In genomic region chr4:37684154-37684553, GRCh38 we compare ENCODE assay signal across 15 cellular contexts. TPM values are rescaled to one million over a fixed set of nuclear protein-coding genes. Genes with fewer than 3 reads are reported as not detected.
A peak's percentile ranks its signal among the peaks of the same experiment; 100 is the strongest.
DNase-seq lines count a peak whose midpoint lies in the region; ATAC-seq and TF ChIP-seq lines count a peak whose summit lies in the region.
"Had no signal": no experiment of that assay in that cellular context is flagged by ENCODE, and none has a peak within 500 bp of the region (broad histone marks: within the 10 kb centered on the region; RNA-seq: fewer than 3 reads in every experiment).

No MANE protein-coding gene starts in this region.

- no peak overlapping the region for H4K8ac ChIP-seq in H9 (replicated peaks; ENCODE audit: insufficient read length, low read depth, low read length)

- no peak overlapping the region for H4K91ac ChIP-seq in H9 (ENCODE audit: insufficient read length, low read depth, low read length)

- peaks cover 18 to 56% (median 47%) of the 10 kb centered on the region in 4 donors for H3K4me1 ChIP-seq in esophagus muscularis mucosa
- no peaks in the 10 kb centered on the region for H3K4me1 ChIP-seq in H9 (ENCODE audit: insufficient read depth, low read length)

- peaks cover 39% of the 10 kb centered on the region for H3K4me1 Mint-ChIP-seq in activated T-cell treated with anti-CD3 and anti-CD28 coated beads, Interleukin-2, amount 50 U/mL, for 4 hours (ENCODE audit: low read depth)
- peaks cover 33% of the 10 kb centered on the region for H3K4me1 Mint-ChIP-seq in stimulated activated naive CD8-positive, alpha-beta T cell treated with anti-CD3 and anti-CD28 coated beads, Interleukin-15, amount 100 ng/mL, for 72 hours
- peaks cover 19 to 20% of the 10 kb centered on the region in 2 experiments for H3K4me1 Mint-ChIP-seq in H9

- no peak overlapping the region for H3K4ac ChIP-seq in H9 (ENCODE audit: low read depth, low read length)

- no peak overlapping the region for H2AK5ac ChIP-seq in H9 (ENCODE audit: insufficient read length, low read length)

- no peak for DNase-seq in activated T-cell treated with anti-CD3 and anti-CD28 coated beads, Interleukin-2, amount 50 U/mL, for 4 hours
- no peak for DNase-seq in activated T-cell treated with anti-CD3 and anti-CD28 coated beads, Interleukin-2, amount 50 U/mL, for 48 hours
- DNase-seq in RWPE1 (ENCODE audit: low spot score) = no peak
- DNase-seq in esophagus muscularis mucosa (ENCODE audit: extremely low spot score) = peak; percentile 31
- DNase-seq in stimulated activated naive CD8-positive, alpha-beta T cell treated with anti-CD3 and anti-CD28 coated beads, Interleukin-15, amount 100 ng/mL, for 72 hours = no peak
- DNase-seq in H9 = no peak
- no peak for DNase-seq in AML-193 (lab: John Stamatoyannopoulos, UW)
- DNase-seq in cerebellar cortex (ENCODE audit: low spot score) = no peak
- DNase-seq: head of caudate nucleus, KBM-7, left colon, NCI-H187 treated with DMSO at 0.1 percent for 48 hours, NCI-H748 treated with DMSO at 0.1 percent for 48 hours, Right ventricle myocardium superior, upper lobe of right lung had no signal

- H3K4me2 ChIP-seq in H9 (ENCODE audit: insufficient read depth, insufficient read length, low read length) = no peak overlapping the region

- H2BK5ac ChIP-seq in H9 (ENCODE audit: insufficient read length, low read length) = no peak overlapping the region

- intact Hi-C loops in esophagus muscularis mucosa (cut with DNase I) = loop anchor here (10.0 kb wide), 3 partner anchors 111 to 291 kb away; partner anchors contain the start of gene PGM2

- H4K5ac ChIP-seq in H9 (ENCODE audit: insufficient read length, low read depth, low read length) = no peak overlapping the region

- H3K27me3 ChIP-seq in esophagus muscularis mucosa (no peaks in the 10 kb centered on the region), H9 (ENCODE audit: insufficient read depth, low read length) (no peaks in the 10 kb centered on the region)
- H3K27me3 ChIP-seq: upper lobe of right lung had no signal

- H2BK15ac ChIP-seq in H9 (ENCODE audit: low read depth, low read length) = no peak overlapping the region

- no peaks in the 10 kb centered on the region for H4K20me1 ChIP-seq in H9 (ENCODE audit: control insufficient read depth, insufficient read depth, insufficient read length)

- no peak overlapping the region for H2BK120ac ChIP-seq in H9 (ENCODE audit: low read depth, low read length, poor library complexity, severe bottlenecking)

- H3K56ac ChIP-seq in H9 (ENCODE audit: insufficient read length, low read depth, low read length) = no peak overlapping the region

- no peak overlapping the region for H2BK20ac ChIP-seq in H9 (ENCODE audit: low read depth, low read length, poor library complexity, severe bottlenecking)

- no peak for TF ChIP-seq POLR2A in esophagus muscularis mucosa (IDR thresholded peaks at IDR 0.05; ENCODE audit: low read depth)

- H3K4me3 Mint-ChIP-seq in activated T-cell treated with anti-CD3 and anti-CD28 coated beads, Interleukin-2, amount 50 U/mL, for 4 hours = peak overlapping the region; percentile 89
- peak overlapping the region; percentile 86 to 95 for H3K4me3 Mint-ChIP-seq in stimulated activated naive CD8-positive, alpha-beta T cell treated with anti-CD3 and anti-CD28 coated beads, Interleukin-15, amount 100 ng/mL, for 72 hours
- H3K4me3 Mint-ChIP-seq in H9 = peak overlapping the region in 1 of 2 experiments; percentile 28; a peak in 1 of 5 replicates

- WGBS in esophagus muscularis mucosa = 95% methylated on average over 2 of the region's 2 CpGs
- no CpG with 5 or more reads among the region's 2 CpGs for WGBS in H9 (ENCODE audit: extremely low coverage, insufficient read length, low lambda C conversion rate)

- no peak overlapping the region for H3K4me3 ChIP-seq in esophagus muscularis mucosa

- ATAC-seq in activated T-cell treated with anti-CD3 and anti-CD28 coated beads, Interleukin-2, amount 50 U/mL, for 4 hours = no peak
- ATAC-seq in stimulated activated naive CD8-positive, alpha-beta T cell treated with anti-CD3 and anti-CD28 coated beads, Interleukin-15, amount 100 ng/mL, for 72 hours = no peak
- ATAC-seq: left colon, upper lobe of right lung had no signal

- no peaks in the 10 kb centered on the region for H3K9me3 Mint-ChIP-seq in activated T-cell treated with anti-CD3 and anti-CD28 coated beads, Interleukin-2, amount 50 U/mL, for 4 hours
- H3K9me3 Mint-ChIP-seq in stimulated activated naive CD8-positive, alpha-beta T cell treated with anti-CD3 and anti-CD28 coated beads, Interleukin-15, amount 100 ng/mL, for 72 hours = no peaks in the 10 kb centered on the region
- no peaks in the 10 kb centered on the region for H3K9me3 Mint-ChIP-seq in H9

- CTCF ChIA-PET in RWPE1 (lab: Yijun Ruan, JAX) = interaction anchor here (0.6 kb wide), 1 partner anchor 891 kb away, joined by 3 read pairs; no protein-coding TSS in a partner anchor

- POLR2A ChIA-PET in RWPE1 (lab: Yijun Ruan, JAX; ENCODE audit: low non-redundant PET) = no interaction called here

- no peak for TF ChIP-seq EP300 in esophagus muscularis mucosa (IDR thresholded peaks at IDR 0.05)

- H3K23ac ChIP-seq in H9 (ENCODE audit: insufficient read length, low read depth, low read length) = no peak overlapping the region

- peak overlapping the region; percentile 65 for H3K27ac ChIP-seq in RWPE1
- H3K27ac ChIP-seq in esophagus muscularis mucosa (replicated peaks in 1 of 4) = peak overlapping the region; percentile 96 to 99 (median 99)
- H3K27ac ChIP-seq in H9 (ENCODE audit: insufficient read length, low read depth, low read length) = no peak overlapping the region

- H3K14ac ChIP-seq in H9 (ENCODE audit: insufficient read depth, low read length) = no peak overlapping the region

- H3K23me2 ChIP-seq in H9 (ENCODE audit: insufficient read length, low read depth, low read length, poor library complexity, severe bottlenecking) = no peaks in the 10 kb centered on the region

- peak overlapping the region; percentile 80 to 86 for H3K27ac Mint-ChIP-seq in stimulated activated naive CD8-positive, alpha-beta T cell treated with anti-CD3 and anti-CD28 coated beads, Interleukin-15, amount 100 ng/mL, for 72 hours
- no peak overlapping the region for H3K27ac Mint-ChIP-seq in H9

- no peaks in the 10 kb centered on the region; the same call in 1 of the 2 replicates for H3K79me2 ChIP-seq in H9 (ENCODE audit: insufficient read depth, low read length)

- no peak overlapping the region for H3K9ac ChIP-seq in H9 (ENCODE audit: extremely low read depth, insufficient read length, low read length)

- TF ChIP-seq CTCF in RWPE1 (conservative IDR thresholded peaks at IDR 0.05; ENCODE audit: low read depth) = no peak
- no peak for TF ChIP-seq CTCF in esophagus muscularis mucosa (IDR thresholded peaks at IDR 0.05)
- no peak for TF ChIP-seq CTCF in H9 (conservative IDR thresholded peaks at IDR 0.05)

- H3K9me3 ChIP-seq in esophagus muscularis mucosa (no peaks in the 10 kb centered on the region), H9 (ENCODE audit: control insufficient read depth, low read depth, low read length) (no peaks in the 10 kb centered on the region)
- H3K9me3 ChIP-seq: upper lobe of right lung had no signal

- no peak overlapping the region for H3T11ph ChIP-seq in H9 (ENCODE audit: low read length)

- no peaks in the 10 kb centered on the region for H3K79me1 ChIP-seq in H9 (ENCODE audit: insufficient read depth, low read depth, low read length, poor library complexity, severe bottlenecking)

- H3K27me3 Mint-ChIP-seq in activated T-cell treated with anti-CD3 and anti-CD28 coated beads, Interleukin-2, amount 50 U/mL, for 4 hours (ENCODE audit: low read depth) = no peaks in the 10 kb centered on the region
- no peaks in the 10 kb centered on the region for H3K27me3 Mint-ChIP-seq in stimulated activated naive CD8-positive, alpha-beta T cell treated with anti-CD3 and anti-CD28 coated beads, Interleukin-15, amount 100 ng/mL, for 72 hours
- H3K27me3 Mint-ChIP-seq in H9 (ENCODE audit: low read depth) = peaks cover 25% of the 10 kb centered on the region

- H2BK12ac ChIP-seq in H9 (ENCODE audit: insufficient read length, low read depth, low read length) = no peak overlapping the region

- H2AFZ ChIP-seq in H9 (ENCODE audit: low read length) = no peak overlapping the region

- peaks cover 2% of the 10 kb centered on the region for H3K36me3 Mint-ChIP-seq in activated T-cell treated with anti-CD3 and anti-CD28 coated beads, Interleukin-2, amount 50 U/mL, for 4 hours (ENCODE audit: insufficient read depth)
- peaks cover 2 to 7% (median 5%) of the 10 kb centered on the region in 3 experiments; a peak in 5 of 7 replicates for H3K36me3 Mint-ChIP-seq in H9 (ENCODE audit: insufficient read depth in 1 of 3, low read depth in 3 of 3)

- no peak overlapping the region for H3K18ac ChIP-seq in H9 (ENCODE audit: insufficient read length, low read depth, low read length)

- H3K36me3 ChIP-seq in esophagus muscularis mucosa = no peaks in the 10 kb centered on the region
- H3K36me3 ChIP-seq: upper lobe of right lung had no signal

RNA-seq across cellular contexts. Expression of gene RELL1, which starts 2.0 kb away (rescaled TPM):
- 1 to 10 TPM; 7.7 to 9.0 (median 8.2) TPM for total RNA-seq in activated T-cell treated with anti-CD3 and anti-CD28 coated beads, Interleukin-2, amount 50 U/mL, for 4 hours
- total RNA-seq in esophagus muscularis mucosa (10 to 100 TPM; 44.4 to 83.3 (median 73.6) TPM), H9 (2021) (10.6 and 10.8 TPM in 2 replicates)

Comparison
In these comparisons a context has a peak if more than half of its experiments do, and no peak if none do; other contexts are left out.
1. H3K27ac Mint-ChIP-seq: peak in stimulated activated naive CD8-positive, alpha-beta T cell treated with anti-CD3 and anti-CD28 coated beads, Interleukin-15, amount 100 ng/mL, for 72 hours (2 of 2); none in H9 (0 of 3).